1 cellular context compared by ENCODE assay signal in the genomic region with DNA sequence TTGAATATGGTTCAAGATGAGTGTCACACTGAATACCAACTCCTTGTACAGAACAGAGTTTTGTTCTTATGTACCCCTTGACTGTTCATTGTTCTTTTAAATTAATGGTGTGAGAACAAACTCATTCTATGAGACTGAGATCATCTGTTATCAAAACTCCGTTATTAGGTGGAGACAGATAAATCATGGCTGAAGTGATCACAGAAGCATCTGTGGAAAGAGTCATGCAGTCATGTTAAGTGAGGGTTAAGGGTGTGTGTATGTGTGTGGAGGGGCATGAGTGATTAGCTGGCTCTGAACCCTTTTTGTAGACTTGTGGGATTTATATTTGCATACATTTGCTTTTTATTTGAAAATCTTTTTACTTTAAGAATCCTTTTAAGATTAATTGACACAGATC.
TF ChIP-seq lines count a peak whose summit lies in the region.

No MANE protein-coding gene starts in this region.

TF ChIP-seq in SK-N-SH, 30 proteins besides CTCF, POLR2A, EP300 and RAD21 (continued from another document):
- TF ChIP-seq REST (IDR thresholded peaks at IDR 0.05; ENCODE audit: low read depth, low read length): no peak
